In genomic region chr6:111134470-111134869, GRCh38 we compare ENCODE assay signal across 2 cellular contexts. TPM values are rescaled to one million over a fixed set of nuclear protein-coding genes. Genes with fewer than 3 reads are reported as not detected.
"Had no signal": no experiment of that assay in that cellular context is flagged by ENCODE, and none has a peak within 500 bp of the region (broad histone marks: within the 10 kb centered on the region; RNA-seq: fewer than 3 reads in every experiment).

No MANE protein-coding gene starts in this region.

RNA-seq across cellular contexts. Expression of gene SLC16A10, which starts 47.2 kb away (rescaled TPM):
- total RNA-seq: osteocyte, pulmonary artery endothelial cell had no signal
